8 cellular contexts compared by ENCODE assay signal in the genomic region with DNA sequence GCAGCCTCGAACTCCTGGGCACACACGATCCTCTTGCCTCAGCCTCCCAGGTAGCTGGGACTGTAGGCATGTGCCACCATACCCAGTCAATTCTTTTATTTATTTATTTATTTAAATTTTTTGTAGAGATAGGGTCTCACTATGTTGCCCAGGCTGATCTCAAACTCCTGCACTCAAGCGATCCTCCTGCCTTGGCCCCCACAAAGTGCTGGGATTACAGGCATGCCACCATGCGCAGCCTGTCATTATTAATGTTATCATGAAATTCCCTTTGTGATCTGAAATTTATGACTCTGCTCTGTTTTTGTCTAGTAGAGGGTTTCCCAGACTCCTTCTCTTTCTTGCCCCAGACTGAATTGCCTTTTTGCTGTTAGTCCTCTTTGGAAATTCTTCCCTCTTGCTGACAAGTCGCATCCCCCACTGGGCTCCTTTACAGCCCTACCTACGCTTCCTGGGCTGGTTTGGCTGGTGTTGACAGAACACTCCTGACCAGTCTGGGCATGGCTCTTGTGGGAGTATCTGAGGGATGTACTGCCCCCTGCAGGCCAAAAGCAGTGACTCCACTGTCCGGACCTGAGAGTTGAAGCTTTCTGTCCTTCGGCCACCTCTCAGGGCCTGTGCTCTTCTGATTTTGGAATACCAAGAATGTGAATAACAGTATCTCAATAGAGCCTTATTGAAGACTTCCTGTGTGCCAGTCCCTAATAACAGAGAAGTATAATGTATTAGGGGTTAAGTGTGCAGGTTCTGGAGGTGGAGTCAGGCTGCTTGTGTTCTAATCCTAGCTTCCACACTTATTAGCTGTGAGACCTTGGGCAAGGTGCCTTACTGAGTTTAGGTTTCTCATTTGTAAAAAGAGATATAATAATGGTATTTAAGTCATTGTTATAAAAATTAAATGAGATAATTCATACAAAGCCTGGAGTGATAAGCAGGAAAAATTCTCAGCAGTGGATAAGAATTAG. TPM values are rescaled to one million over a fixed set of nuclear protein-coding genes. Genes with fewer than 3 reads are reported as not detected.
DNase-seq lines count a peak whose midpoint lies in the region; ATAC-seq, FAIRE-seq and TF ChIP-seq lines count a peak whose summit lies in the region.

No MANE protein-coding gene starts in this region.

- TF ChIP-seq CTCF in A549 (IDR thresholded peaks at IDR 0.05) = peak; percentile 57
- peak; percentile 60 for TF ChIP-seq CTCF in GM13976 (IDR thresholded peaks at IDR 0.05; ENCODE audit: borderline replicate concordance, control extremely low read depth, extremely low read depth, insufficient read depth, missing control alignments)
- TF ChIP-seq CTCF in psoas muscle (IDR thresholded peaks at IDR 0.05) = peak; percentile 55

- H3K9me3 ChIP-seq in A549 (no peaks in the 10 kb centered on the region), psoas muscle (no peaks in the 10 kb centered on the region), aorta (ENCODE audit: control insufficient read depth, low read length) (no peaks in the 10 kb centered on the region)

- ATAC-seq in A549 (peak; percentile 94 to 99), psoas muscle (peak; percentile 61 to 89 (median 84)), aorta (ENCODE audit: low FRiP score) (peak; percentile 57)

- 57% methylated on average over 8 of the region's 8 CpGs for WGBS in A549 (ENCODE audit: missing lambda C conversion rate)
- 87 to 96% (median 92%) methylated on average over 8 of the region's 8 CpGs for WGBS in psoas muscle, 3 donors
- WGBS in aorta, 2 donors = 82 to 85% methylated on average over 8 of the region's 8 CpGs

- H3K4me2 ChIP-seq in A549 = peak overlapping the region; percentile 25; the same call in 1 of the 3 replicates

- H3K36me3 ChIP-seq in psoas muscle (ENCODE audit: insufficient read depth in 1 of 2, low read depth in 1 of 2) (peaks cover 0 to 2% of the 10 kb centered on the region in 2 donors), aorta (ENCODE audit: control insufficient read depth in 1 of 2, insufficient read depth in 2 of 2, low read length in 1 of 2) (no peaks in the 10 kb centered on the region)

- H3K4me3 ChIP-seq in A549 (no peak overlapping the region), psoas muscle (no peak overlapping the region), aorta (ENCODE audit: low read length in 2 of 2) (no peak overlapping the region)

- peak; percentile 32 to 43; a peak in 3 of 5 replicates for TF ChIP-seq RAD21 in A549 (conservative IDR thresholded peaks at IDR 0.05 in 1 of 2, IDR thresholded peaks at IDR 0.05 in 1 of 2)

- DNase-seq in A549 (ENCODE audit: low read depth in 1 of 2, low spot score in 1 of 2) (peak; percentile 50 to 81), GM13976 (ENCODE audit: low spot score) (peak; percentile 61), HK-2 (ENCODE audit: unreplicated experiment) (peak; percentile 51), RPMI7951 (ENCODE audit: low read depth) (peak; percentile 52), glomerular visceral epithelial cell (ENCODE audit: extremely low spot score) (peak; percentile 47), psoas muscle (peak; percentile 43 to 68), aorta (peak; percentile 69 to 79)
- peak; percentile 20 for DNase-seq in activated T-helper 9 cell treated with anti-CD3 and anti-CD28 coated beads, Interleukin-2, amount 50 U/mL, for 16 hours (ENCODE audit: low read depth)

- in situ Hi-C loops in GM13976 (cut with MboI; ENCODE audit: low sequenced_read_pairs, unreplicated experiment) = no loop called here

- intact Hi-C loops in psoas muscle (cut with DNase I) = no loop called here
- intact Hi-C loops in aorta (cut with DNase I) = no loop called here

- no peak for TF ChIP-seq POLR2A in A549 (IDR thresholded peaks at IDR 0.05; ENCODE audit: low read length)

- no peak for FAIRE-seq in A549 (lab: Jason Lieb, UNC)

- H3K27ac ChIP-seq in A549 = 0 out of 6 replicates have a peak overlapping the region, but pooled peaks of 1 of the 2 experiments have one; percentile 24
- H3K27ac ChIP-seq in psoas muscle = no peak overlapping the region
- no peak overlapping the region for H3K27ac ChIP-seq in aorta (ENCODE audit: low read depth in 1 of 2, low read length in 2 of 2)

- no peak for TF ChIP-seq EP300 in A549 (IDR thresholded peaks at IDR 0.05)

- POLR2A ChIA-PET in A549 (lab: Yijun Ruan, JAX) = no interaction called here

- H3K27me3 ChIP-seq in psoas muscle (ENCODE audit: insufficient read depth in 3 of 3, low read length in 2 of 3) (no peaks in the 10 kb centered on the region), aorta (ENCODE audit: control insufficient read depth in 1 of 2, insufficient read depth in 2 of 2, low read length in 1 of 2) (no peaks in the 10 kb centered on the region)

- peaks cover 5% of the 10 kb centered on the region; the same call in 1 of the 3 replicates for H3K4me1 ChIP-seq in A549
- H3K4me1 ChIP-seq in psoas muscle = peaks cover 6% of the 10 kb centered on the region
- H3K4me1 ChIP-seq in aorta (ENCODE audit: control insufficient read depth in 1 of 2, insufficient read depth in 2 of 2, low read length in 2 of 2) = no peaks in the 10 kb centered on the region

- CTCF ChIA-PET in A549 (lab: Yijun Ruan, JAX) = interaction anchor here (0.6 to 1.8 kb wide), 9 partner anchors 9 to 491 kb away, joined by 3 to 9 read pairs (median 4); a partner anchor contains a TSS

TF ChIP-seq in A549, 52 proteins besides CTCF, POLR2A, EP300 and RAD21:
- TF ChIP-seq SMC3 (IDR thresholded peaks at IDR 0.05) (peak; percentile 29; the same call in 2 of the 3 replicates), HOXA7 (CRISPR knock-in tag; IDR thresholded peaks at IDR 0.05) (no peak)

RNA-seq across cellular contexts. Expression of a gene that starts 28.2 kb away (rescaled TPM):
- polyA plus RNA-seq in A549 (2011; rRNA removed) (3.4 and 3.5 TPM in 2 replicates), A549 (2017; fragmentation: RNase III; extraction: RNeasy Plus Mini Kit Qiagen cat#74134 plus additional on column Dnase treatment) (1.6 to 2.0 TPM (median 1.9 TPM) in 3 replicates), psoas muscle (1 to 10 TPM; 2.3 to 9.5 (median 2.4) TPM), aorta (1 to 10 TPM; 2.6 TPM)
- 1.8 and 2.0 TPM in 2 replicates for polyA plus RNA-seq in A549 (2012; cell fraction: cytosol; rRNA removed)
- 1.4 and 1.7 TPM in 2 replicates for polyA plus RNA-seq in A549 (2012; cell fraction: nucleus; rRNA removed)
- polyA minus RNA-seq in A549 (2011; rRNA and poly(A)+ RNA removed) = 3.9 and 4.4 TPM in 2 replicates
- 3.1 and 4.2 TPM in 2 replicates for total RNA-seq in RPMI7951 (2014; rRNA removed; shearing (Covaris generic))
- total RNA-seq in psoas muscle (10 to 100 TPM in 1 of 4 donors, 1 to 10 TPM in 3; 5.5 to 10.4 (median 6.6) TPM), aorta (1 to 10 TPM; 3.5 to 7.0 TPM)

RNA-seq across cellular contexts. Expression of a gene that starts 28.6 kb away (rescaled TPM):
- polyA plus RNA-seq in A549 (2011; rRNA removed) (225 and 259 TPM in 2 replicates), A549 (2017; fragmentation: RNase III; extraction: RNeasy Plus Mini Kit Qiagen cat#74134 plus additional on column Dnase treatment) (97.2 to 120 TPM (median 114 TPM) in 3 replicates), psoas muscle (100 to 1,000 TPM; 123 to 240 (median 140) TPM), aorta (100 to 1,000 TPM; 266 to 317 TPM)
- 57.4 and 59.1 TPM in 2 replicates for polyA plus RNA-seq in A549 (2012; cell fraction: cytosol; rRNA removed)
- polyA plus RNA-seq in A549 (2012; cell fraction: nucleus; rRNA removed) = 30.1 and 34.1 TPM in 2 replicates
- 52.4 and 57.8 TPM in 2 replicates for polyA minus RNA-seq in A549 (2011; rRNA and poly(A)+ RNA removed)
- 394 and 422 TPM in 2 replicates for total RNA-seq in RPMI7951 (2014; rRNA removed; shearing (Covaris generic))
- total RNA-seq in psoas muscle (100 to 1,000 TPM; 166 to 216 (median 182) TPM), aorta (100 to 1,000 TPM; 294 to 356 TPM)

Comparison
In these comparisons a context has a peak if more than half of its experiments do, and no peak if none do; other contexts are left out.
1. DNase-seq: peak in every context shown above with its lines; median percentile 74 in aorta; 66 in A549; 61 in GM13976; 56 in psoas muscle; 52 in RPMI7951; 51 in HK-2; 47 in glomerular visceral epithelial cell; 20 in activated T-helper 9 cell treated with anti-CD3 and anti-CD28 coated beads, Interleukin-2, amount 50 U/mL, for 16 hours.